Comparison of ENCODE assay signal across 23 cellular contexts in the genomic region with DNA sequence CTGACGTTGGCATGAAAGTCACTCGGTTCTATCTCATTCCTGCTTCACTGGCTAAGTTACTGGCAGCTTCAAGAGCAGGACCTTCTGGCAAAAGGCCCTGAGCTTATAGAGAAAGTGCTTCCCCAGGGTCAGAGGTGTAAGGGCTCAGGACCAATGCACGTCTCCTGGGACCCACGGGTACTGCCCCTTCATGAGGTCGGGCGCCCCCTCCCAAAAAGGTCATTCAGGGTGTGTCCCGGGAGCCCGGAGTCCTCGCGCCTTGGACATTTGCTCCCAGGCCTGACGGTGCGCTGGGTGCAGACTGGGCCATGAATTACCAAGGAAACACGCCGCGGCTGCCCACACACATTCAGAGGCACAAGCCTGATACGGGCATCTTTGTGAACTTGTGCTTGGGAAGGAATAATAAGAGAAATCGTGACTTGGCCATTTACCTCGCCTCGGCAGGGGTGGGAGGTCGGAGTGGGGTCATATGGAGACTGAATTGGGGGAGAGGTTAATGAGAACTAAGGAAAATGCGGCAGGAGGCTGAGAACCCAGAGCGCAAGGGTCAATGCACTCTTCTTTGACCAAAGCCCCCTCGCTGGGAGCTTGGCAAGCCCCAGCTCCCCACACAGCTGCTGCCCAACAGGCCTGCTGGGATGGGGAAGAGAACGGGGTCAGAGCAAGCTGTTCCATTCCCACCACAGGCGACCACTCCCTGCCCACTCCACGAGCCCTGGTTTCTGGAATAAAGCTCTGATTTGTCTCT. TPM values are rescaled to one million over a fixed set of nuclear protein-coding genes. Genes with fewer than 3 reads are reported as not detected.
DNase-seq lines count a peak whose midpoint lies in the region; ATAC-seq lines count a peak whose summit lies in the region.
"Had no signal": no experiment of that assay in that cellular context is flagged by ENCODE, and none has a peak within 500 bp of the region (broad histone marks: within the 10 kb centered on the region; RNA-seq: fewer than 3 reads in every experiment).

No MANE protein-coding gene starts in this region.

- peak overlapping the region; percentile 5 for H3K27ac ChIP-seq in angular gyrus (ENCODE audit: low read depth, low read length)
- H3K27ac ChIP-seq: BLaER1 treated with 17β-estradiol and CSF1 and Interleukin-3, amounts not matched to agents 10 nM and 100 nM; psoas muscle; SJSA1; skin epidermis had no signal

- H3K4me3 Mint-ChIP-seq in activated naive CD8-positive, alpha-beta T cell treated with anti-CD3 and anti-CD28 coated beads for 36 hours, result no peak overlapping the region
- H3K4me3 Mint-ChIP-seq in activated T-cell treated with anti-CD3 and anti-CD28 coated beads, Interleukin-2, amount 50 U/mL, for 24 hours, result no peak overlapping the region
- H3K4me3 Mint-ChIP-seq: natural killer cell; stimulated activated naive CD8-positive, alpha-beta T cell treated with anti-CD3 and anti-CD28 coated beads, Interleukin-15, Interleukin-2, amounts not matched to agents 100 ng/mL and 50 ng/mL, for 24 hours had no signal

- H3K27ac Mint-ChIP-seq in activated naive CD8-positive, alpha-beta T cell treated with anti-CD3 and anti-CD28 coated beads for 36 hours, result no peak overlapping the region
- H3K27ac Mint-ChIP-seq in activated T-cell treated with anti-CD3 and anti-CD28 coated beads, Interleukin-2, amount 50 U/mL, for 24 hours, result no peak overlapping the region
- H3K27ac Mint-ChIP-seq: natural killer cell had no signal

- no peaks in the 10 kb centered on the region for H3K9me3 Mint-ChIP-seq in activated naive CD8-positive, alpha-beta T cell treated with anti-CD3 and anti-CD28 coated beads for 36 hours
- no peaks in the 10 kb centered on the region for H3K9me3 Mint-ChIP-seq in activated T-cell treated with anti-CD3 and anti-CD28 coated beads, Interleukin-2, amount 50 U/mL, for 24 hours
- H3K9me3 Mint-ChIP-seq: natural killer cell; stimulated activated naive CD8-positive, alpha-beta T cell treated with anti-CD3 and anti-CD28 coated beads, Interleukin-15, Interleukin-2, amounts not matched to agents 100 ng/mL and 50 ng/mL, for 24 hours had no signal

- no peaks in the 10 kb centered on the region for H3K36me3 Mint-ChIP-seq in activated naive CD8-positive, alpha-beta T cell treated with anti-CD3 and anti-CD28 coated beads for 36 hours
- no peaks in the 10 kb centered on the region for H3K36me3 Mint-ChIP-seq in activated T-cell treated with anti-CD3 and anti-CD28 coated beads, Interleukin-2, amount 50 U/mL, for 24 hours (ENCODE audit: low read depth)
- H3K36me3 Mint-ChIP-seq: natural killer cell had no signal

- DNase-seq in Ammon's horn (ENCODE audit: low spot score), result peak; percentile 58
- DNase-seq in left lobe of liver (ENCODE audit: low spot score), result peak; percentile 41
- DNase-seq in putamen (ENCODE audit: low spot score), result peak; percentile 19
- DNase-seq in NK-92 (lab: John Stamatoyannopoulos, UW; ENCODE audit: unreplicated experiment), result no peak
- no peak for DNase-seq in activated naive CD8-positive, alpha-beta T cell treated with anti-CD3 and anti-CD28 coated beads for 36 hours
- DNase-seq in activated T-cell treated with anti-CD3 and anti-CD28 coated beads, Interleukin-2, amount 50 U/mL, for 24 hours, result no peak
- DNase-seq: activated CD4-positive, alpha-beta T cell treated with anti-CD3 and anti-CD28 coated beads for 4 hours; Calu3; left colon; MG63; natural killer cell; NCI-H510A treated with DMSO at 0.1 percent for 48 hours; psoas muscle; stimulated activated CD4-positive, alpha-beta T cell treated with anti-CD3 and anti-CD28 coated beads, Interleukin-4, amount 100 ng/mL, for 1 hour; trophoblast cell had no signal

- ATAC-seq in left lobe of liver, result no peak
- ATAC-seq in GM21447 (IDR thresholded peaks at IDR 0.05; ENCODE audit: unreplicated experiment), result no peak
- ATAC-seq: left colon, natural killer cell, psoas muscle had no signal

- no peaks in the 10 kb centered on the region for H3K27me3 Mint-ChIP-seq in activated naive CD8-positive, alpha-beta T cell treated with anti-CD3 and anti-CD28 coated beads for 36 hours
- H3K27me3 Mint-ChIP-seq in activated T-cell treated with anti-CD3 and anti-CD28 coated beads, Interleukin-2, amount 50 U/mL, for 24 hours, result no peaks in the 10 kb centered on the region
- H3K27me3 Mint-ChIP-seq: stimulated activated naive CD8-positive, alpha-beta T cell treated with anti-CD3 and anti-CD28 coated beads, Interleukin-15, Interleukin-2, amounts not matched to agents 100 ng/mL and 50 ng/mL, for 24 hours had no signal

- no peaks in the 10 kb centered on the region for H3K4me1 Mint-ChIP-seq in activated naive CD8-positive, alpha-beta T cell treated with anti-CD3 and anti-CD28 coated beads for 36 hours
- no peaks in the 10 kb centered on the region for H3K4me1 Mint-ChIP-seq in activated T-cell treated with anti-CD3 and anti-CD28 coated beads, Interleukin-2, amount 50 U/mL, for 24 hours (ENCODE audit: low read depth)
- H3K4me1 Mint-ChIP-seq: natural killer cell had no signal

RNA-seq across cellular contexts. Expression of a gene that starts 15.7 kb away (rescaled TPM):
- total RNA-seq in left lobe of liver, result 72.6 TPM
- total RNA-seq in activated naive CD8-positive, alpha-beta T cell treated with anti-CD3 and anti-CD28 coated beads for 36 hours, result not detected
- total RNA-seq: bronchial epithelial cell; SJSA1; T-helper 1 cell treated with Interleukin-12 subunit alpha and Interleukin-12 subunit beta and Interleukin-4 antibody, amounts not matched to agents 30 ng/mL and 1 ng/mL, for 36 hours had no signal

RNA-seq across cellular contexts. Expression of a gene that starts 33.0 kb away (rescaled TPM):
- total RNA-seq in left lobe of liver, result 91.6 TPM
- under 1 TPM; 0.40 to 0.64 TPM for total RNA-seq in activated naive CD8-positive, alpha-beta T cell treated with anti-CD3 and anti-CD28 coated beads for 36 hours
- total RNA-seq: left colon, SJSA1 had no signal

Comparison
In these comparisons a context has a peak if more than half of its experiments do, and no peak if none do; other contexts are left out.
1. DNase-seq: peak in Ammon's horn (single experiment), left lobe of liver (single experiment) and putamen (single experiment); none in NK-92 (single experiment), activated naive CD8-positive, alpha-beta T cell treated with anti-CD3 and anti-CD28 coated beads for 36 hours (single experiment) and activated T-cell treated with anti-CD3 and anti-CD28 coated beads, Interleukin-2, amount 50 U/mL, for 24 hours (single experiment).
2. RNA of a gene that starts 15.7 kb away (total RNA-seq): 72.6 TPM in left lobe of liver (single experiment); not detected in activated naive CD8-positive, alpha-beta T cell treated with anti-CD3 and anti-CD28 coated beads for 36 hours; every median in the first group is over 10 times any median in the second.
3. RNA of a gene that starts 33.0 kb away (total RNA-seq): 91.6 TPM in left lobe of liver (single experiment); 0.40 to 0.64 TPM in activated naive CD8-positive, alpha-beta T cell treated with anti-CD3 and anti-CD28 coated beads for 36 hours; every median in the first group is over 10 times any median in the second.